ENCODE assay signal across 1 cellular context in the genomic region with DNA sequence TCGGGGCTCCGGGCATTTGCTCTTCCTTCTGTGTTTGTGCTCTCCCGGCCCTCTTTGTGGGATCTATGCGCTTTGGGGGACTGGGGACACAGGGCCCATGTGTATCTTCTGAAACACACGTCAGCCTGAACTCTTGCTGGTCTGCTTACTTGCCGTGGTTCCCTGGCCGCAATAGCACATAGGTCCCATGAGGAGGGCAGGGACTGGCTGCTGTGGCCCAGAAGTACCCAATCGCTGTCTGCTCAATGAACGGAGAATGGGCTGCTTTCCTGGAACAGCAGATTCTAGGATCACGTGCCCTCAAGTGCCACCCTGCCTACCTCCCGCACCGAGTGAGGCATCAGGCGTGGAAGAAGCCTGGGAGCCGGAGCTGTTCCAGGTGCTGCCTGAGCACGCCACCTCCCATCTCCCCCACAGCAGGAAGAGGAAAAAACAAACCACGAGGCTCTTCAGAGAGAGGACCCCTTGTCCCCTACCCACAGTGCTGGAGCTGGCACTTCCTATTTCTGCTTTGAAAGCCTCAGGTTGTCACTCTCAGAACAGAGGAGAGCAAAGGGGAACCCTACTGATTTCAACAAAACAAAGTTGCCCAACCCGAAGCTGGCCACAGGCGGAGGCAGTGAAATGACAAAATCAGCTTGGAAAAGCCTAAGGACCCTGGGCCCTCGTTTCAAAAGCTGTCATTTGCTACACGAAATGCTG.
TF ChIP-seq lines count a peak whose summit lies in the region.

No MANE protein-coding gene starts in this region.

TF ChIP-seq in K562, 482 proteins besides CTCF, POLR2A, EP300 and RAD21 (continued from another document):
- no peak for TF ChIP-seq WHSC1 (IDR thresholded peaks at IDR 0.05; ENCODE audit: low read length)
- TF ChIP-seq ELF1 (tag; IDR thresholded peaks at IDR 0.05): no peak
- TF ChIP-seq NCOA6 (IDR thresholded peaks at IDR 0.05): no peak
- TF ChIP-seq ZNF184 (CRISPR knock-in tag; IDR thresholded peaks at IDR 0.05): no peak
- no peak for TF ChIP-seq SRSF1 (IDR thresholded peaks at IDR 0.05; ENCODE audit: low read depth, low read length)
- no peak for TF ChIP-seq MAZ (CRISPR knock-in tag; conservative IDR thresholded peaks at IDR 0.05 in 1 of 2, IDR thresholded peaks at IDR 0.05 in 1 of 2)
- no peak for TF ChIP-seq FUS (optimal IDR thresholded peaks at IDR 0.05; ENCODE audit: low read depth, low read length)
- TF ChIP-seq, protein P1, sequence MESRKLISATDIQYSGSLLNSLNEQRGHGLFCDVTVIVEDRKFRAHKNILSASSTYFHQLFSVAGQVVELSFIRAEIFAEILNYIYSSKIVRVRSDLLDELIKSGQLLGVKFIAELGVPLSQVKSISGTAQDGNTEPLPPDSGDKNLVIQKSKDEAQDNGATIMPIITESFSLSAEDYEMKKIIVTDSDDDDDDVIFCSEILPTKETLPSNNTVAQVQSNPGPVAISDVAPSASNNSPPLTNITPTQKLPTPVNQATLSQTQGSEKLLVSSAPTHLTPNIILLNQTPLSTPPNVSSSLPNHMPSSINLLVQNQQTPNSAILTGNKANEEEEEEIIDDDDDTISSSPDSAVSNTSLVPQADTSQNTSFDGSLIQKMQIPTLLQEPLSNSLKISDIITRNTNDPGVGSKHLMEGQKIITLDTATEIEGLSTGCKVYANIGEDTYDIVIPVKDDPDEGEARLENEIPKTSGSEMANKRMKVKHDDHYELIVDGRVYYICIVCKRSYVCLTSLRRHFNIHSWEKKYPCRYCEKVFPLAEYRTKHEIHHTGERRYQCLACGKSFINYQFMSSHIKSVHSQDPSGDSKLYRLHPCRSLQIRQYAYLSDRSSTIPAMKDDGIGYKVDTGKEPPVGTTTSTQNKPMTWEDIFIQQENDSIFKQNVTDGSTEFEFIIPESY (CRISPR knock-in tag; IDR thresholded peaks at IDR 0.05): no peak
- TF ChIP-seq RFX5 (IDR thresholded peaks at IDR 0.05; ENCODE audit: low read depth, low read length): no peak
- no peak for TF ChIP-seq ARNT (IDR thresholded peaks at IDR 0.05)
- no peak for TF ChIP-seq ILF3 (IDR thresholded peaks at IDR 0.05; ENCODE audit: borderline replicate concordance)
- TF ChIP-seq HNRNPK (IDR thresholded peaks at IDR 0.05; ENCODE audit: low read depth, low read length, poor library complexity, severe bottlenecking): no peak
- TF ChIP-seq, protein P2, sequence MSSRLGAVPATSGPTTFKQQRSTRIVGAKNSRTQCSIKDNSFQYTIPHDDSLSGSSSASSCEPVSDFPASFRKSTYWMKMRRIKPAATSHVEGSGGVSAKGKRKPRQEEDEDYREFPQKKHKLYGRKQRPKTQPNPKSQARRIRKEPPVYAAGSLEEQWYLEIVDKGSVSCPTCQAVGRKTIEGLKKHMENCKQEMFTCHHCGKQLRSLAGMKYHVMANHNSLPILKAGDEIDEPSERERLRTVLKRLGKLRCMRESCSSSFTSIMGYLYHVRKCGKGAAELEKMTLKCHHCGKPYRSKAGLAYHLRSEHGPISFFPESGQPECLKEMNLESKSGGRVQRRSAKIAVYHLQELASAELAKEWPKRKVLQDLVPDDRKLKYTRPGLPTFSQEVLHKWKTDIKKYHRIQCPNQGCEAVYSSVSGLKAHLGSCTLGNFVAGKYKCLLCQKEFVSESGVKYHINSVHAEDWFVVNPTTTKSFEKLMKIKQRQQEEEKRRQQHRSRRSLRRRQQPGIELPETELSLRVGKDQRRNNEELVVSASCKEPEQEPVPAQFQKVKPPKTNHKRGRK (tag; IDR thresholded peaks at IDR 0.05): no peak
- TF ChIP-seq ZFP1 (CRISPR knock-in tag; IDR thresholded peaks at IDR 0.05): no peak
- TF ChIP-seq, protein P3, sequence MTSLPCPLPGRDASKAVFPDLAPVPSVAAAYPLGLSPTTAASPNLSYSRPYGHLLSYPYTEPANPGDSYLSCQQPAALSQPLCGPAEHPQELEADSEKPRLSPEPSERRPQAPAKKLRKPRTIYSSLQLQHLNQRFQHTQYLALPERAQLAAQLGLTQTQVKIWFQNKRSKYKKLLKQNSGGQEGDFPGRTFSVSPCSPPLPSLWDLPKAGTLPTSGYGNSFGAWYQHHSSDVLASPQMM (CRISPR knock-in tag; IDR thresholded peaks at IDR 0.05): no peak
- TF ChIP-seq SPI1 (IDR thresholded peaks at IDR 0.05; ENCODE audit: borderline replicate concordance, low read depth, low read length): peak; percentile 55; the same call in 1 of the 2 replicates
- TF ChIP-seq CBX5 (IDR thresholded peaks at IDR 0.05; ENCODE audit: borderline replicate concordance, low read depth): no peak
- TF ChIP-seq ZNF197 (CRISPR knock-in tag; IDR thresholded peaks at IDR 0.05; ENCODE audit: low read depth): no peak
- no peak for TF ChIP-seq HDAC3 (IDR thresholded peaks at IDR 0.05; ENCODE audit: borderline replicate concordance, partially characterized antibody)
